ENCODE assay signal across 8 cellular contexts in the genomic region with DNA sequence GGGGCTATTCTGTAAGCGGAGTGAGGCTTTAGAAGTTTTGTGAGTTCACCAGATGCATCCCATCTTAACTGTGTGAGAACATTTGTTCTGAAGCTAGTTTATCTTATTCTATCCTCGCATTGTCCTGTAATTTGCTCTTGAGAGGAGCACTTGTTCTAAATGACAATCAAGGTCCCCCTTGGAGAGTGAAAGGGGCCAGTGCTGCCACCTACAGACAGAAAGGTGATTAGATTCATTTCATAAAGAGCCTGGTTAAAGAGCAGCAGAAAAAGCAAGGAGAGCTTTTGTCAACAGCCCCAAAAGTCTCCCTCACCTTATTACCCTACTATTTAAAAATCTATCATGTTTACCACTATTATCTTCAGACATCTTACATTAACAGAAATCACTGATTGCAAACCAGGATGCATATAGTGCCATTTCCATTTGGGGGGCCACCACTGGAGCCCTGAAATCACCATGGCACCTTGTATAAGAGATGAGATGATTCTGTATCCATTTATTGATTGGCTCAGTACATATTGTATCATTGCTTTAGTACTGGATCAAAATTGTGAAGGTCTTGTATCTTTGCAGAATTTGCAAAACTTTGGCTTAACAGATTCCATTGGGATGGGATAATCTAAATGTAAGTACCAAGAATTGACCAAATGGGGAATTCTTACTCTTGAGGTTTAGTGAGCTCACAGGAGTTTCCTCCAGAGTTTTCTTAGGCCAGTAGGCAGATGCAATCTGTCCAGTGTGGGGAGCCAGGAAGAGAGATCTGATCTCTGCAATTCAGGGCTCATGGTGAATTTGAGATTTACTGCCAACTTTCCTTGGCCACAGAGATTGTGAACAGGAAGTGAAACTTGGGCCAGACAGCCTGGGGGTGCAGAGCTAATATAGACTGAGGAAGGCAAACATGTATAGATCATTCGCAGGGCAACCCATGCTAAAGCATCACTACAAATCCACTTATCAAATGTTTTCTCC.
A peak's percentile ranks its signal among the peaks of the same experiment; 100 is the strongest.
DNase-seq lines count a peak whose midpoint lies in the region; ATAC-seq and TF ChIP-seq lines count a peak whose summit lies in the region.

No MANE protein-coding gene starts in this region.

- H3K4me1 Mint-ChIP-seq in immature natural killer cell = no peaks in the 10 kb centered on the region

- peaks cover 33% of the 10 kb centered on the region for H3K27me3 ChIP-seq in A673 (replicated peaks; ENCODE audit: insufficient read depth, low read depth, low read length, poor library complexity)
- H3K27me3 ChIP-seq in WERI-Rb-1 (ENCODE audit: insufficient read depth, low read depth, severe bottlenecking) = no peaks in the 10 kb centered on the region
- no peaks in the 10 kb centered on the region for H3K27me3 ChIP-seq in prostate gland (replicated peaks; ENCODE audit: insufficient read depth)

- no peak overlapping the region for H3K4me3 Mint-ChIP-seq in immature natural killer cell

- H3K27me3 Mint-ChIP-seq in immature natural killer cell (ENCODE audit: low read depth in 3 of 3) = no peaks in the 10 kb centered on the region

- H3K9me3 ChIP-seq in A673 (ENCODE audit: low read depth, low read length, poor library complexity, severe bottlenecking) = no peaks in the 10 kb centered on the region
- H3K9me3 ChIP-seq in WERI-Rb-1 (ENCODE audit: severe bottlenecking) = no peaks in the 10 kb centered on the region
- no peaks in the 10 kb centered on the region for H3K9me3 ChIP-seq in prostate gland

- BruUV-seq in A673 (replicated peaks; lab: Mats Ljungman, UMichigan) = no TSS peak

- no peak overlapping the region for H3K27ac ChIP-seq in A673 (ENCODE audit: low read depth, low read length, poor library complexity, severe bottlenecking)
- no peak overlapping the region for H3K27ac ChIP-seq in WERI-Rb-1
- H3K27ac ChIP-seq in prostate gland = no peak overlapping the region

- H3K27ac Mint-ChIP-seq in immature natural killer cell = no peak overlapping the region

- POLR2A ChIA-PET in A673 (lab: Charles Lee; ENCODE audit: low non-redundant PET) = interaction anchor here (0.6 kb wide), 1 partner anchor 15 kb away, joined by 3 read pairs; no protein-coding TSS in a partner anchor

- intact Hi-C loops in A673 (cut with micrococcal nuclease; ENCODE audit: unreplicated experiment) (loop anchor here (1.0 kb wide), 1 partner anchor 64 kb away; a partner anchor contains a TSS), head of caudate nucleus (cut with DNase I) (loop anchor here (2.0 kb wide), 1 partner anchor 65 kb away; a partner anchor contains a TSS), prostate gland (cut with DNase I) (loop anchor here (5.0 kb wide), 2 partner anchors 64 to 319 kb away; a partner anchor contains a TSS)

- CTCF ChIA-PET in A673 (lab: Charles Lee) = interaction anchor here (0.6 to 1.2 kb wide), 5 partner anchors 9 to 353 kb away, joined by 3 to 18 read pairs (median 3); a partner anchor contains a TSS

- TF ChIP-seq CTCF in A673 (conservative IDR thresholded peaks at IDR 0.05; ENCODE audit: low read depth, low read length) (peak; percentile 77), GM12865 (IDR thresholded peaks at IDR 0.05; ENCODE audit: insufficient read depth, low read depth, low read length, missing control alignments) (peak; percentile 56), WERI-Rb-1 (IDR thresholded peaks at IDR 0.05; ENCODE audit: low read depth, low read length) (peak; percentile 58), prostate gland (IDR thresholded peaks at IDR 0.05) (peak in 3 of 4 experiments; percentile 56 to 68 (median 62))

- H3K36me3 ChIP-seq in A673 (ENCODE audit: insufficient read depth, low read length, poor library complexity, severe bottlenecking) (no peaks in the 10 kb centered on the region), WERI-Rb-1 (no peaks in the 10 kb centered on the region), prostate gland (no peaks in the 10 kb centered on the region)

- DNase-seq in A673 (ENCODE audit: low spot score) = peak; percentile 82
- peak; percentile 44 for DNase-seq in GM12865 (ENCODE audit: low read depth)
- peak; percentile 86 for DNase-seq in NCI-H2029 (lab: John Stamatoyannopoulos, UW)
- DNase-seq in WERI-Rb-1 = peak; percentile 73
- peak; percentile 7 to 90 (median 69) for DNase-seq in head of caudate nucleus
- DNase-seq in prostate gland (ENCODE audit: low spot score) = peak; percentile 59
- DNase-seq in immature natural killer cell = no peak

- ATAC-seq in HG02759 (IDR thresholded peaks at IDR 0.05; ENCODE audit: unreplicated experiment) = peak; percentile 69

- peaks cover 5% of the 10 kb centered on the region for H3K4me1 ChIP-seq in A673 (ENCODE audit: insufficient read depth, low read length, poor library complexity, severe bottlenecking)
- no peaks in the 10 kb centered on the region for H3K4me1 ChIP-seq in prostate gland (replicated peaks)

- no peak for TF ChIP-seq POLR2A in prostate gland (IDR thresholded peaks at IDR 0.05)

- H3K36me3 Mint-ChIP-seq in immature natural killer cell = no peaks in the 10 kb centered on the region

- H3K4me3 ChIP-seq in A673 (ENCODE audit: low read depth, low read length, poor library complexity, severe bottlenecking) (no peak overlapping the region), GM12865 (ENCODE audit: low read depth, low read length) (no peak overlapping the region), WERI-Rb-1 (ENCODE audit: low read depth, low read length) (no peak overlapping the region), prostate gland (no peak overlapping the region)

- no peaks in the 10 kb centered on the region for H3K9me3 Mint-ChIP-seq in immature natural killer cell

- 50% methylated on average over 3 of the region's 3 CpGs for WGBS in prostate gland

Comparison
In these comparisons a context has a peak if more than half of its experiments do, and no peak if none do; other contexts are left out.
1. DNase-seq: peak in A673 (single experiment), GM12865 (single experiment), NCI-H2029 (single experiment), WERI-Rb-1 (single experiment), head of caudate nucleus (42 of 42) and prostate gland (single experiment); none in immature natural killer cell (0 of 3).
2. Peak in every context shown above with its lines, with median percentiles within 50 percentile points of each other: CTCF ChIP-seq.